ENCODE assay signal across 8 cellular contexts in the genomic region with DNA sequence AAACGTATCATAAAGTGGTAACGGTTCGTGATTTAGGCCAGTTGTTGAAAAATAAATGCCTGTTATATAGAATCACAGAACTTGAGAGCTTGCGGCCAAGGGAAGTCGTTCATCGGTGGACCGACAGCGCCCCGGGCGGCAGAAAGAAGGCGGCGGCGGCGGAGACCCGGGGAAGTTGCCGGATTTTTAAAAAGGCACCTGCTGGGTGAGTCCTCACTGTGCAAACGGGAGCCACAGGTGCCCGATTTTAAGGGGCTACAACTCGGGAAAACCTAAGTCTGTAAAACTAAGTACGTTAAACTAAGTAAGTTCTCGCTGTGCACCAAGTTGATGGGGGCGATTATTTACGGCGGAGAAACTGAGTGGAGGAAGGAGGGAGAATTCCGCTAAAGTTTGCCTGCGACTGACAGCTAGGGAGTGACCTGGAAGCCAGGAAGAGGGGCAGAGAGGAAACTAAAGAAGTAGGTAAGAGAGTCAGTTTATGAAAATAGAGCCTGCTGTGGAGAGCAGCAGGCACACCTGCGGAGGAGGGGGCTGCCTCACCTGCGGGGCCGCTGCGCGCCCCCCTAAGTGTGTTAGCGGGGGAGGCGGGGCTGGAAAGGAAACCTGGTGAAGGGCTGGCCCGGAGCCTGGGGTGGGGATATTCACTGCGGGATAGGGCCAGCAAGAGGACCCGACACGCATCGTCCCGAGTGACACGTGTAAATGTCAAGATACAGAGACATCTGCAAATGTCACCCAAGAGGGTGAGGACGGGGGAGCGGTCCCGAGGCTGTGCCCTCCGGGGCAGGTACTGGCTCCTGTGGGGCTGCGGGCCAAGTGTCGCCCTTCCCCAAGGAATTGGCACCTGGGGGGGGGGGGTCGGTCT. TPM values are rescaled to one million over a fixed set of nuclear protein-coding genes. Genes with fewer than 3 reads are reported as not detected.
A peak's percentile ranks its signal among the peaks of the same experiment; 100 is the strongest.
DNase-seq lines count a peak whose midpoint lies in the region; ATAC-seq and TF ChIP-seq lines count a peak whose summit lies in the region.

No MANE protein-coding gene starts in this region.

- BruUV-seq in A673 (replicated peaks; lab: Mats Ljungman, UMichigan): no TSS peak

- peak; percentile 85 for TF ChIP-seq CTCF in A673 (conservative IDR thresholded peaks at IDR 0.05; ENCODE audit: low read depth, low read length)
- TF ChIP-seq CTCF in coronary artery (IDR thresholded peaks at IDR 0.05): peak; percentile 60

- H3K4me3 ChIP-seq in A673 (ENCODE audit: low read depth, low read length, poor library complexity, severe bottlenecking) (peak overlapping the region; percentile 29), coronary artery (peak overlapping the region; percentile 66)

- CTCF ChIA-PET in A673 (lab: Charles Lee): interaction anchor here (0.6 to 1.4 kb wide), 5 partner anchors 117 to 563 kb away, joined by 3 to 7 read pairs (median 3); no protein-coding TSS in a partner anchor

- DNase-seq in A673 (ENCODE audit: low spot score): peak; percentile 63
- peak; percentile 18 for DNase-seq in H4 (ENCODE audit: low spot score)
- peak; percentile 78 for DNase-seq in T1000 (lab: John Stamatoyannopoulos, UW)
- no peak for DNase-seq in coronary artery (ENCODE audit: low spot score)
- DNase-seq in left colon: peak in 1 of 2 donors; percentile 80
- peak; percentile 48 for DNase-seq in stimulated activated CD4-positive, alpha-beta T cell treated with anti-CD3 and anti-CD28 coated beads, Interleukin-1b, Interleukin-23, amount 100 ng/mL, for 48 hours

- POLR2A ChIA-PET in A673 (lab: Charles Lee; ENCODE audit: low non-redundant PET): no interaction called here

- H3K27me3 ChIP-seq in A673 (replicated peaks; ENCODE audit: insufficient read depth, low read depth, low read length, poor library complexity): peaks cover 42% of the 10 kb centered on the region

- no peak overlapping the region for H3K27ac ChIP-seq in A673 (ENCODE audit: low read depth, low read length, poor library complexity, severe bottlenecking)
- no peak overlapping the region for H3K27ac ChIP-seq in coronary artery

- no peaks in the 10 kb centered on the region for H3K9me3 ChIP-seq in A673 (ENCODE audit: low read depth, low read length, poor library complexity, severe bottlenecking)

- H3K4me1 ChIP-seq in A673 (ENCODE audit: insufficient read depth, low read length, poor library complexity, severe bottlenecking): no peaks in the 10 kb centered on the region

- no peaks in the 10 kb centered on the region for H3K36me3 ChIP-seq in A673 (ENCODE audit: insufficient read depth, low read length, poor library complexity, severe bottlenecking)

- ATAC-seq in left colon (peak; percentile 94), HG03095 (IDR thresholded peaks at IDR 0.05; ENCODE audit: unreplicated experiment) (no peak), GM21723 (IDR thresholded peaks at IDR 0.05; ENCODE audit: unreplicated experiment) (no peak)

- intact Hi-C loops in A673 (cut with micrococcal nuclease; ENCODE audit: unreplicated experiment) (loop anchor here (1.0 to 5.0 kb wide), 2 partner anchors 250 to 405 kb away; no protein-coding TSS in a partner anchor), left colon (cut with DNase I, micrococcal nuclease) (loop anchor here in 1 of 2 donors (5.0 kb wide), 1 partner anchor 405 kb away; no protein-coding TSS in a partner anchor)

RNA-seq across cellular contexts. Expression of a gene that starts 1.0 kb away (rescaled TPM):
- total RNA-seq in A673 (2021): 0.11 and 0.17 TPM in 2 replicates
- 1.3 and 2.0 TPM in 2 replicates for total RNA-seq in H4 (2014; rRNA removed; shearing (Covaris generic))
- under 1 TPM; 0.28 to 0.61 TPM for total RNA-seq in left colon
